27 cellular contexts compared by ENCODE assay signal in genomic region chr10:61343781-61344180, GRCh38.
"Had no signal": no experiment of that assay in that cellular context is flagged by ENCODE, and none has a peak within 500 bp of the region (broad histone marks: within the 10 kb centered on the region; RNA-seq: fewer than 3 reads in every experiment).

No MANE protein-coding gene starts in this region.

- H3K27ac ChIP-seq: brain microvascular endothelial cell, esophagus muscularis mucosa, foreskin keratinocyte, gastrocnemius medialis, VCaP had no signal

- H3K4me3 ChIP-seq: esophagus muscularis mucosa, gastrocnemius medialis had no signal

- H3K4me1 ChIP-seq: esophagus muscularis mucosa, foreskin keratinocyte, gastrocnemius medialis had no signal

- H3K27me3 ChIP-seq: brain microvascular endothelial cell, esophagus muscularis mucosa, foreskin keratinocyte, gastrocnemius medialis had no signal

- ATAC-seq: activated T-cell treated with anti-CD3 and anti-CD28 coated beads, Interleukin-2, amount 50 U/mL, for 72 hours; effector memory CD8-positive, alpha-beta T cell; foreskin keratinocyte; gastrocnemius medialis; WTC11 had no signal

- H3K9me3 ChIP-seq: esophagus muscularis mucosa, gastrocnemius medialis had no signal

- DNase-seq: activated CD4-positive, alpha-beta memory T cell treated with anti-CD3 and anti-CD28 coated beads, Interleukin-2, amount 10 ng/mL, durations not matched to agents 7 days and 5 days; activated CD4-positive, alpha-beta T cell treated with anti-CD3 and anti-CD28 coated beads for 1 hour; activated CD4-positive, alpha-beta T cell treated with anti-CD3 and anti-CD28 coated beads for 4 hours; activated CD4-positive, alpha-beta T cell treated with anti-CD3 and anti-CD28 coated beads, Interleukin-2, amount 10 ng/mL, durations not matched to agents 7 days and 5 days; activated CD4-positive, alpha-beta T cell treated with anti-CD3 and anti-CD28 coated beads, Interleukin-2, amount 50 U/mL, for 4 hours; activated CD8-positive, alpha-beta memory T cell treated with anti-CD3 and anti-CD28 coated beads, Interleukin-2, amount 50 U/mL, for 48 hours; activated gamma-delta T cell; activated naive CD4-positive, alpha-beta T cell; activated naive CD4-positive, alpha-beta T cell treated with anti-CD3 and anti-CD28 coated beads, Interleukin-2, amount 10 ng/mL, durations not matched to agents 7 days and 5 days; activated naive CD8-positive, alpha-beta T cell treated with anti-CD3 and anti-CD28 coated beads, Interleukin-2, amount 10 ng/mL, durations not matched to agents 7 days and 5 days; activated T-cell treated with anti-CD3 and anti-CD28 coated beads for 4 hours; activated T-cell treated with anti-CD3 and anti-CD28 coated beads, Interleukin-2, amount 50 U/mL, for 24 hours; activated T-cell treated with anti-CD3 and anti-CD28 coated beads, Interleukin-2, amount 50 U/mL, for 72 hours; amniotic stem cell; anterior cingulate cortex; brain microvascular endothelial cell; cortex of kidney; dermis blood vessel endothelial cell; effector CD4-positive, alpha-beta T cell; effector memory CD8-positive, alpha-beta T cell; erythroblast; foreskin keratinocyte; gastrocnemius medialis; T-helper 2 cell had no signal

- H3K36me3 ChIP-seq: brain microvascular endothelial cell, esophagus muscularis mucosa, gastrocnemius medialis had no signal
